In the genomic region with DNA sequence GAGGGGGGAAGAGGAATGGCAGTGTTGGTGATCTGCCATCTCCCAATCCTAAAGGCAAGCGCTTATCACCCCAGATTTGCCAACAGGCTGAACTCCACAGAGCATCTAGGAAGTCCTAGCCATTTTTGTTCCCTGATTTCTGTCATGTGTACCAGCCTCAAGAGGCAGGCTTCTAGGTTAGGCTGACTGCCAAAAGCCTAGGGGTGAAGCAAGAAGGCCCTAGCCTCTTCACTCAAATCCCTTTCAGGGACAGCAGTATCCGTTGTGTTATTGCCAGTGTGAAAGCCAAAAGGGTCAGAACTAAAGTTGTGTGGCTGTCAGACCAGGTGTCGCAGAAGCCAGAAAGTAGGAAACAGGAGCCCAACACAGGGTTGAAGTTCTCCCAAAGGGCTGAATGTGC, we compare ENCODE assay signal across 1 cellular context.
TF ChIP-seq lines count a peak whose summit lies in the region.

No MANE protein-coding gene starts in this region.

TF ChIP-seq in HepG2, 621 proteins besides CTCF, POLR2A, EP300 and RAD21:
- no peak for TF ChIP-seq BRD4 (CRISPR knock-in tag; IDR thresholded peaks at IDR 0.05)
- no peak for TF ChIP-seq ARID2 (CRISPR knock-in tag; IDR thresholded peaks at IDR 0.05; ENCODE audit: borderline replicate concordance)
- no peak for TF ChIP-seq THRA (CRISPR knock-in tag; IDR thresholded peaks at IDR 0.05; ENCODE audit: borderline replicate concordance)
- no peak for TF ChIP-seq ZNF543 (CRISPR knock-in tag; IDR thresholded peaks at IDR 0.05)
- no peak for TF ChIP-seq NFYC (CRISPR knock-in tag; IDR thresholded peaks at IDR 0.05)
- no peak for TF ChIP-seq DZIP1 (CRISPR knock-in tag; IDR thresholded peaks at IDR 0.05)
- TF ChIP-seq, protein P1, sequence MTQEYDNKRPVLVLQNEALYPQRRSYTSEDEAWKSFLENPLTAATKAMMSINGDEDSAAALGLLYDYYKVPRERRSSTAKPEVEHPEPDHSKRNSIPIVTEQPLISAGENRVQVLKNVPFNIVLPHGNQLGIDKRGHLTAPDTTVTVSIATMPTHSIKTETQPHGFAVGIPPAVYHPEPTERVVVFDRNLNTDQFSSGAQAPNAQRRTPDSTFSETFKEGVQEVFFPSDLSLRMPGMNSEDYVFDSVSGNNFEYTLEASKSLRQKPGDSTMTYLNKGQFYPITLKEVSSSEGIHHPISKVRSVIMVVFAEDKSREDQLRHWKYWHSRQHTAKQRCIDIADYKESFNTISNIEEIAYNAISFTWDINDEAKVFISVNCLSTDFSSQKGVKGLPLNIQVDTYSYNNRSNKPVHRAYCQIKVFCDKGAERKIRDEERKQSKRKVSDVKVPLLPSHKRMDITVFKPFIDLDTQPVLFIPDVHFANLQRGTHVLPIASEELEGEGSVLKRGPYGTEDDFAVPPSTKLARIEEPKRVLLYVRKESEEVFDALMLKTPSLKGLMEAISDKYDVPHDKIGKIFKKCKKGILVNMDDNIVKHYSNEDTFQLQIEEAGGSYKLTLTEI (CRISPR knock-in tag; conservative IDR thresholded peaks at IDR 0.05) = no peak
- no peak for TF ChIP-seq RBM22 (optimal IDR thresholded peaks at IDR 0.05; ENCODE audit: low read length)
- TF ChIP-seq ZNF589 (CRISPR knock-in tag; conservative IDR thresholded peaks at IDR 0.05) = no peak
- no peak for TF ChIP-seq MTF1 (CRISPR knock-in tag; IDR thresholded peaks at IDR 0.05)
- no peak for TF ChIP-seq ZNF451 (CRISPR knock-in tag; IDR thresholded peaks at IDR 0.05)
- TF ChIP-seq MBD4 (IDR thresholded peaks at IDR 0.05; ENCODE audit: borderline replicate concordance, low read length) = no peak
- TF ChIP-seq ZBTB37 (CRISPR knock-in tag; IDR thresholded peaks at IDR 0.05) = no peak
- TF ChIP-seq MEF2D (CRISPR knock-in tag; IDR thresholded peaks at IDR 0.05) = no peak
TF ChIP-seq in HepG2: peak in this region for 0.
